Comparison of ENCODE assay signal across 19 cellular contexts in genomic region chr10:111037868-111038267, GRCh38. TPM values are rescaled to one million over a fixed set of nuclear protein-coding genes. Genes with fewer than 3 reads are reported as not detected.
DNase-seq lines count a peak whose midpoint lies in the region; FAIRE-seq and TF ChIP-seq lines count a peak whose summit lies in the region.
"Had no signal": no experiment of that assay in that cellular context is flagged by ENCODE, and none has a peak within 500 bp of the region (broad histone marks: within the 10 kb centered on the region; RNA-seq: fewer than 3 reads in every experiment).

No MANE protein-coding gene starts in this region.

- H3K27me3 Mint-ChIP-seq in neural crest cell (ENCODE audit: low read depth): no peaks in the 10 kb centered on the region

- H3K4me3 ChIP-seq in MM.1S (ENCODE audit: low read length): no peak overlapping the region
- no peak overlapping the region for H3K4me3 ChIP-seq in choroid plexus epithelial cell (ENCODE audit: low read depth, low read length)
- H3K4me3 ChIP-seq: tibial artery had no signal

- H3K36me3 ChIP-seq in MM.1S (replicated peaks; ENCODE audit: insufficient read depth, low read length): no peaks in the 10 kb centered on the region

- peaks cover 17% of the 10 kb centered on the region for H3K36me3 Mint-ChIP-seq in neural crest cell (ENCODE audit: low read depth)

- DNase-seq in DMS 273 (lab: John Stamatoyannopoulos, UW; ENCODE audit: unreplicated experiment): peak; percentile 61
- no peak for DNase-seq in DMS 273 treated with DMSO at 0.1 percent for 48 hours (lab: John Stamatoyannopoulos, UW)
- no peak for DNase-seq in MM.1S
- DNase-seq in choroid plexus epithelial cell (ENCODE audit: low read depth): peak; percentile 20
- DNase-seq in neural crest cell (ENCODE audit: low read depth, low spot score): no peak
- DNase-seq in GM12892 (ENCODE audit: insufficient read length): no peak
- DNase-seq in inferior parietal cortex (ENCODE audit: extremely low spot score): no peak
- DNase-seq in GM19239 (ENCODE audit: insufficient read length, low spot score): no peak
- DNase-seq: 8988T; activated CD8-positive, alpha-beta memory T cell treated with anti-CD3 and anti-CD28 coated beads for 24 hours; activated naive CD4-positive, alpha-beta T cell; Calu3; mesendoderm; NCI-H345; nucleus accumbens; T1000; tibial artery had no signal

- H3K79me2 ChIP-seq in MM.1S (ENCODE audit: low read length): no peaks in the 10 kb centered on the region

- no peak overlapping the region for H3K9ac ChIP-seq in MM.1S (ENCODE audit: low read length)

- no peak for TF ChIP-seq POLR2A in GM12892 (IDR thresholded peaks at IDR 0.05; ENCODE audit: low read depth, low read length)

- H2AFZ ChIP-seq in MM.1S (ENCODE audit: low read length): no peak overlapping the region

- H4K20me1 ChIP-seq in MM.1S (ENCODE audit: insufficient read depth, low read length): no peaks in the 10 kb centered on the region

- H3K4me1 Mint-ChIP-seq in neural crest cell: no peaks in the 10 kb centered on the region

- no peak for FAIRE-seq in GM12892 (lab: Jason Lieb, UNC)
- FAIRE-seq in GM19239 (lab: Jason Lieb, UNC): no peak
- FAIRE-seq: RCC 7860 had no signal

- H3K4me3 Mint-ChIP-seq in neural crest cell: no peak overlapping the region

- H3K9me3 Mint-ChIP-seq in neural crest cell: peaks cover 16% of the 10 kb centered on the region

- H3F3A ChIP-seq in MM.1S (ENCODE audit: insufficient read depth, low read length): no peaks in the 10 kb centered on the region

- TF ChIP-seq CTCF in MM.1S (IDR thresholded peaks at IDR 0.05; ENCODE audit: low read length) (peak; percentile 23; the same call in 1 of the 2 replicates), choroid plexus epithelial cell (conservative IDR thresholded peaks at IDR 0.05; ENCODE audit: low read depth, low read length) (peak; percentile 47), neural crest cell (conservative IDR thresholded peaks at IDR 0.05) (peak; percentile 49)

- H3K27me3 ChIP-seq in MM.1S (replicated peaks; ENCODE audit: insufficient read depth, low read length): no peaks in the 10 kb centered on the region
- H3K27me3 ChIP-seq: tibial artery had no signal

- H3K27ac ChIP-seq in MM.1S (ENCODE audit: low read length): no peak overlapping the region
- H3K27ac ChIP-seq: tibial artery had no signal

- H3K4me1 ChIP-seq in MM.1S (ENCODE audit: low read length): no peaks in the 10 kb centered on the region

- no peak overlapping the region for H3K27ac Mint-ChIP-seq in neural crest cell (ENCODE audit: unreplicated experiment)

- no peaks in the 10 kb centered on the region for H3K9me3 ChIP-seq in MM.1S (replicated peaks; ENCODE audit: insufficient read depth, low read length)

- H3K9me2 ChIP-seq in MM.1S (replicated peaks; ENCODE audit: insufficient read depth, low read length): no peaks in the 10 kb centered on the region

- H3K4me2 ChIP-seq in MM.1S (ENCODE audit: low read depth, low read length): no peak overlapping the region

RNA-seq across cellular contexts. Expression of gene ADRA2A, which starts 39.0 kb away (rescaled TPM):
- total RNA-seq in neural crest cell: 0.07 and 0.14 TPM in 2 replicates
- polyA plus RNA-seq in GM12892 (2012; ENCODE audit: missing spikeins): not detected
- total RNA-seq: M059J had no signal

Comparison
In these comparisons a context has a peak if more than half of its experiments do, and no peak if none do; other contexts are left out.
1. DNase-seq: peak in DMS 273 (single experiment) and choroid plexus epithelial cell (single experiment); none in DMS 273 treated with DMSO at 0.1 percent for 48 hours (single experiment), MM.1S (single experiment), neural crest cell (single experiment), GM12892 (single experiment), inferior parietal cortex (single experiment) and GM19239 (single experiment).
2. Peak in every context shown above with its lines, with median percentiles within 50 percentile points of each other: CTCF ChIP-seq.